ENCODE assay signal across 24 cellular contexts in the genomic region with DNA sequence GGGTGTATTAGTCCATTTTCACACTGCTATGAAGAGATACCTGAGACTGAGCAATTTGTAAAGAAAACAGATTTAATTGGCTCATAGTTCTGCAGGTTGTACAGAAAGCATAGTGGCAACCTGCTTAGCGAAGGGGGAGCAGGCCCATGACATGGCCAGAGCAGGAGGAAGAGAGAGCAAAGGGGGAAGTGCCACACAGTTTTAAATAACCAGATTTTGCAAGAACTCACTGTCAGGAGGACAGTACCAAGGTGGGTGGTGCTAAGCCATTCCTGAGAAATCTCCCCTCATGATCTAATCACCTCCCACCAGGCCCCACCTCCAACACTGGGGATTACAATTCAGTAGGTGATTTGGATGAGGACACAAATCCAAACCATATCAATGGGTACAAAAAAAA. TPM values are rescaled to one million over a fixed set of nuclear protein-coding genes. Genes with fewer than 3 reads are reported as not detected.
DNase-seq lines count a peak whose midpoint lies in the region; ATAC-seq, FAIRE-seq and TF ChIP-seq lines count a peak whose summit lies in the region.
"Had no signal": no experiment of that assay in that cellular context is flagged by ENCODE, and none has a peak within 500 bp of the region (broad histone marks: within the 10 kb centered on the region; RNA-seq: fewer than 3 reads in every experiment).

No MANE protein-coding gene starts in this region.

- H3K9me3 ChIP-seq in right lobe of liver (no peaks in the 10 kb centered on the region), HepG2 (ENCODE audit: low read length) (no peaks in the 10 kb centered on the region), BE2C (no peaks in the 10 kb centered on the region)
- no peaks in the 10 kb centered on the region for H3K9me3 ChIP-seq in naive thymus-derived CD4-positive, alpha-beta T cell (ENCODE audit: control insufficient read depth in 2 of 3, low read length in 3 of 3)
- H3K9me3 ChIP-seq: SJSA1 had no signal

- H3K27me3 ChIP-seq in right lobe of liver, result no peaks in the 10 kb centered on the region
- H3K27me3 ChIP-seq in HepG2 (ENCODE audit: control insufficient read depth in 1 of 2, insufficient read depth in 2 of 2, low read length in 2 of 2), result no peaks in the 10 kb centered on the region
- no peaks in the 10 kb centered on the region for H3K27me3 ChIP-seq in naive thymus-derived CD4-positive, alpha-beta T cell (ENCODE audit: control insufficient read depth in 2 of 2, insufficient read depth in 2 of 2, low read length in 2 of 2)
- no peaks in the 10 kb centered on the region for H3K27me3 ChIP-seq in BE2C
- H3K27me3 ChIP-seq: SJSA1 had no signal

- H3K27me3 Mint-ChIP-seq in naive thymus-derived CD4-positive, alpha-beta T cell, result peaks cover 0 to 3% (median 0%) of the 10 kb centered on the region in 5 donors
- H3K27me3 Mint-ChIP-seq: IgD-negative memory B cell had no signal

- H3K4me1 Mint-ChIP-seq in naive thymus-derived CD4-positive, alpha-beta T cell, result peaks cover 0 to 23% (median 19%) of the 10 kb centered on the region in 7 donors
- H3K4me1 Mint-ChIP-seq: B cell, H9, IgD-negative memory B cell had no signal

- TF ChIP-seq CTCF in right lobe of liver (IDR thresholded peaks at IDR 0.05), result no peak
- no peak for TF ChIP-seq CTCF in HepG2 (CRISPR knock-in tag; IDR thresholded peaks at IDR 0.05)
- TF ChIP-seq CTCF in BE2C (IDR thresholded peaks at IDR 0.05; ENCODE audit: low read depth, low read length), result no peak

- H3K9ac ChIP-seq in HepG2 (ENCODE audit: insufficient read depth, low read depth, low read length), result no peak overlapping the region

- WGBS in right lobe of liver (ENCODE audit: insufficient coverage, low coverage, low lambda C conversion rate, missing lambda C conversion rate), result 67% methylated on average over 1 of the region's 1 CpG
- 75% methylated on average over 1 of the region's 1 CpG for WGBS in HepG2 (ENCODE audit: low lambda C conversion rate)

- CTCF ChIA-PET in HepG2 (lab: Yijun Ruan, JAX; ENCODE audit: low intra/inter-chr PET ratio, low total read pairs), result no interaction called here
- CTCF ChIA-PET in naive thymus-derived CD4-positive, alpha-beta T cell (lab: Charles Lee), result no interaction called here

- H3K36me3 ChIP-seq in right lobe of liver, result no peaks in the 10 kb centered on the region
- no peaks in the 10 kb centered on the region for H3K36me3 ChIP-seq in HepG2 (replicated peaks in 1 of 2; ENCODE audit: control insufficient read depth in 1 of 2, insufficient read depth in 2 of 2, low read length in 2 of 2)
- no peaks in the 10 kb centered on the region for H3K36me3 ChIP-seq in naive thymus-derived CD4-positive, alpha-beta T cell (ENCODE audit: control insufficient read depth in 2 of 3, insufficient read depth in 3 of 3, low read length in 3 of 3)
- no peaks in the 10 kb centered on the region for H3K36me3 ChIP-seq in BE2C
- H3K36me3 ChIP-seq: SJSA1 had no signal

- H3K4me3 Mint-ChIP-seq in naive thymus-derived CD4-positive, alpha-beta T cell, result no peak overlapping the region
- H3K4me3 Mint-ChIP-seq: B cell; CD4-positive, alpha-beta memory T cell; H9; IgD-negative memory B cell had no signal

- H3K4me3 ChIP-seq in right lobe of liver (no peak overlapping the region), HepG2 (replicated peaks in 1 of 3; ENCODE audit: insufficient read depth in 1 of 3, low read depth in 2 of 3, low read length in 3 of 3) (no peak overlapping the region), BE2C (ENCODE audit: low read depth, low read length) (no peak overlapping the region)
- no peak overlapping the region for H3K4me3 ChIP-seq in naive thymus-derived CD4-positive, alpha-beta T cell (ENCODE audit: low read length)
- H3K4me3 ChIP-seq: SJSA1 had no signal

- TF ChIP-seq POLR2A in right lobe of liver (IDR thresholded peaks at IDR 0.05) (no peak), HepG2 (IDR thresholded peaks at IDR 0.05; ENCODE audit: insufficient read depth in 1 of 2, low read depth in 2 of 2, low read length in 2 of 2) (no peak)

- BruUV-seq in HepG2 (replicated peaks; lab: Mats Ljungman, UMichigan), result no TSS peak

- H3K4me2 ChIP-seq in HepG2 (ENCODE audit: low read depth, low read length), result no peak overlapping the region

- H4K20me1 ChIP-seq in HepG2 (ENCODE audit: insufficient read depth, low read length), result no peaks in the 10 kb centered on the region

- no peak for DNase-seq in right lobe of liver
- no peak for DNase-seq in HepG2 (ENCODE audit: low spot score)
- peak; percentile 7 for DNase-seq in OCI-M1 (lab: John Stamatoyannopoulos, UW)
- DNase-seq in naive thymus-derived CD4-positive, alpha-beta T cell, result no peak
- DNase-seq in BE2C, result no peak
- no peak for DNase-seq in activated effector memory CD4-positive, alpha-beta T cell treated with Interleukin-2 at 50 U/mL for 16 hours
- no peak for DNase-seq in hepatic stellate cell (ENCODE audit: low spot score)
- DNase-seq in stimulated activated CD4-positive, alpha-beta T cell treated with anti-CD3 and anti-CD28 coated beads, Interleukin-2, amount 100 ng/mL, for 24 hours, result no peak
- DNase-seq: 8988T; Calu3; CD4-positive, alpha-beta memory T cell; GF-D8; H9; Karpas-422; NCI-H1105; NCI-H2081 treated with DMSO at 0.1 percent for 48 hours; NCI-H446 treated with DMSO at 0.1 percent for 48 hours; NCI-H69; NK-92 treated with Interleukin-12 subunit alpha and Interleukin-12 subunit beta, amount 100 ng/mL, for 24 hours had no signal

- H3K27ac Mint-ChIP-seq in naive thymus-derived CD4-positive, alpha-beta T cell, result no peak overlapping the region
- H3K27ac Mint-ChIP-seq: B cell; CD4-positive, alpha-beta memory T cell; H9 had no signal

- in situ Hi-C loops in HepG2 (cut with HindIII; ENCODE audit: extremely low pct_ligation_motif_present, low pct_unique_long_range_greater_than_20kb), result no loop called here

- no peak overlapping the region for H2AFZ ChIP-seq in HepG2 (ENCODE audit: low read length)

- no peaks in the 10 kb centered on the region for H3K4me1 ChIP-seq in right lobe of liver
- H3K4me1 ChIP-seq in HepG2 (ENCODE audit: insufficient read depth, low read length), result no peaks in the 10 kb centered on the region
- peaks cover 0 to 18% of the 10 kb centered on the region in 2 donors for H3K4me1 ChIP-seq in naive thymus-derived CD4-positive, alpha-beta T cell (ENCODE audit: control insufficient read depth in 2 of 2, insufficient read depth in 2 of 2, low read length in 2 of 2)
- no peaks in the 10 kb centered on the region for H3K4me1 ChIP-seq in BE2C
- H3K4me1 ChIP-seq: SJSA1 had no signal

- no peak overlapping the region for H3K27ac ChIP-seq in right lobe of liver
- H3K27ac ChIP-seq in HepG2 (ENCODE audit: extremely low read length, insufficient read depth, low read length), result no peak overlapping the region
- no peak overlapping the region for H3K27ac ChIP-seq in naive thymus-derived CD4-positive, alpha-beta T cell (ENCODE audit: low read depth, low read length)
- H3K27ac ChIP-seq: SJSA1 had no signal

- TF ChIP-seq EP300 in HepG2 (IDR thresholded peaks at IDR 0.05; ENCODE audit: low read depth in 2 of 2, low read length in 2 of 2) (no peak), HepG2 (CRISPR knock-in tag; IDR thresholded peaks at IDR 0.05; ENCODE audit: borderline replicate concordance) (no peak)

- POLR2A ChIA-PET in HepG2 (lab: Yijun Ruan, JAX), result no interaction called here
- POLR2A ChIA-PET in naive thymus-derived CD4-positive, alpha-beta T cell (lab: Charles Lee), result no interaction called here

- intact Hi-C loops in right lobe of liver (cut with DNase I), result no loop called here
- intact Hi-C loops in HepG2 (cut with micrococcal nuclease; ENCODE audit: unreplicated experiment), result no loop called here
- intact Hi-C loops in naive thymus-derived CD4-positive, alpha-beta T cell (cut with micrococcal nuclease), result no loop called here

- no peaks in the 10 kb centered on the region for H3K79me2 ChIP-seq in HepG2 (ENCODE audit: insufficient read depth, low read length)

- H3K36me3 Mint-ChIP-seq in naive thymus-derived CD4-positive, alpha-beta T cell, result no peaks in the 10 kb centered on the region
- H3K36me3 Mint-ChIP-seq: CD4-positive, alpha-beta memory T cell; IgD-negative memory B cell had no signal

- H3K9me3 Mint-ChIP-seq in naive thymus-derived CD4-positive, alpha-beta T cell, result no peaks in the 10 kb centered on the region
- H3K9me3 Mint-ChIP-seq: H9, IgD-negative memory B cell had no signal

- ATAC-seq in right lobe of liver (peak in 3 of 4 donors; percentile 49 to 69 (median 66)), HepG2 (no peak)
- peak; percentile 70 for ATAC-seq in naive thymus-derived CD4-positive, alpha-beta T cell

- no peak for TF ChIP-seq RAD21 in HepG2 (CRISPR knock-in tag; IDR thresholded peaks at IDR 0.05)

- no peak for FAIRE-seq in HepG2 (lab: Jason Lieb, UNC)
- FAIRE-seq: HTR-8/SVneo had no signal

TF ChIP-seq in HepG2, 621 proteins besides CTCF, POLR2A, EP300 and RAD21 (continues in another document):
- no peak for TF ChIP-seq ZSCAN31 (CRISPR knock-in tag; IDR thresholded peaks at IDR 0.05; ENCODE audit: low read depth)

RNA-seq across cellular contexts. Expression of gene PCSK5, which starts 16.8 kb away (rescaled TPM):
- total RNA-seq in right lobe of liver, result 1 to 10 TPM; 1.4 to 5.8 (median 3.5) TPM
- total RNA-seq in HepG2 (2016; rRNA removed; fragmentation: Illumina TruSeq; extraction: Trizol), result 0.11 and 0.55 TPM in 2 replicates
- 0.20 and 0.35 TPM in 2 replicates for total RNA-seq in HepG2 (2016; cell fraction: cytosol; rRNA removed; fragmentation: Illumina TruSeq; extraction: Trizol; ENCODE audit: low read depth)
- 0.15 and 0.39 TPM in 2 replicates for total RNA-seq in HepG2 (2016; cell fraction: insoluble cytoplasmic fraction; rRNA removed; fragmentation: Illumina TruSeq; extraction: Trizol)
- 0.14 and 0.19 TPM in 2 replicates for total RNA-seq in HepG2 (2016; cell fraction: membrane; rRNA removed; fragmentation: Illumina TruSeq; extraction: Trizol)
- total RNA-seq in HepG2 (2016; cell fraction: nucleus; rRNA removed; fragmentation: Illumina TruSeq; extraction: Trizol), result 0.81 and 1.3 TPM in 2 replicates
- 0.39 and 0.66 TPM in 2 replicates for polyA plus RNA-seq in HepG2 (2011; rRNA removed)
- 0.42 and 0.55 TPM in 2 replicates for polyA plus RNA-seq in HepG2 (2011; cell fraction: cytosol; rRNA removed)
- 0.48 and 0.82 TPM in 2 replicates for polyA plus RNA-seq in HepG2 (2011; cell fraction: nucleus; rRNA removed)
- 0.13 and 0.63 TPM in 2 replicates for polyA plus RNA-seq in HepG2 (2012)
- polyA plus RNA-seq in HepG2 (2016; cell fraction: cytosol; fragmentation: Illumina TruSeq; extraction: Trizol; ENCODE audit: low read depth), result 0.02 TPM in 1 of 2 replicates, not detected in the other
- 0.15 and 0.16 TPM in 2 replicates for polyA plus RNA-seq in HepG2 (2016; cell fraction: insoluble cytoplasmic fraction; fragmentation: Illumina TruSeq; extraction: Trizol; ENCODE audit: low read depth)
- polyA plus RNA-seq in HepG2 (2016; cell fraction: membrane; fragmentation: Illumina TruSeq; extraction: Trizol; ENCODE audit: low read depth), result 0.05 and 0.18 TPM in 2 replicates
- polyA plus RNA-seq in HepG2 (2016; cell fraction: nucleus; fragmentation: Illumina TruSeq; extraction: Trizol; ENCODE audit: insufficient read depth, low read depth), result 0.66 and 0.85 TPM in 2 replicates
- 2.1 TPM in 1 of 2 replicates, not detected in the other for polyA minus RNA-seq in HepG2 (2011; rRNA and poly(A)+ RNA removed; ENCODE audit: low replicate concordance)
- polyA minus RNA-seq in HepG2 (2011; cell fraction: cytosol; rRNA and poly(A)+ RNA removed), result 0.30 and 0.88 TPM in 2 replicates
- 1.9 and 3.5 TPM in 2 replicates for polyA minus RNA-seq in HepG2 (2011; cell fraction: nucleus; rRNA and poly(A)+ RNA removed)
- 10 to 100 TPM in 4 of 5 experiments, 1 to 10 TPM in 1; 5.2 to 35.0 (median 24.6) TPM for total RNA-seq in naive thymus-derived CD4-positive, alpha-beta T cell
- 10 to 100 TPM; 17.3 to 19.1 TPM for polyA plus RNA-seq in naive thymus-derived CD4-positive, alpha-beta T cell
- polyA plus RNA-seq in BE2C (2012; ENCODE audit: insufficient read depth, insufficient read length, low read depth), result not detected
- total RNA-seq: B cell, MCF 10A had no signal
